In genomic region chr6:63442870-63443269, GRCh38 we compare ENCODE assay signal across 27 cellular contexts.
"Had no signal": no experiment of that assay in that cellular context is flagged by ENCODE, and none has a peak within 500 bp of the region (broad histone marks: within the 10 kb centered on the region; RNA-seq: fewer than 3 reads in every experiment).

No MANE protein-coding gene starts in this region.

- DNase-seq: activated CD4-positive, alpha-beta memory T cell treated with anti-CD3 and anti-CD28 coated beads for 36 hours; activated CD4-positive, alpha-beta T cell treated with anti-CD3 and anti-CD28 coated beads for 36 hours; activated CD4-positive, alpha-beta T cell treated with anti-CD3 and anti-CD28 coated beads, Interleukin-2, amount 10 ng/mL, durations not matched to agents 24 days and 14 days; activated CD4-positive, CD25-positive, alpha-beta regulatory T cell; activated CD4-positive, CD25-positive, alpha-beta regulatory T cell treated with anti-CD3 and anti-CD28 coated beads, Interleukin-2, amount 50 U/mL, for 72 hours; activated CD8-positive, alpha-beta memory T cell treated with anti-CD3 and anti-CD28 coated beads, Interleukin-2, amount 50 U/mL, for 48 hours; activated gamma-delta T cell; activated naive CD4-positive, alpha-beta T cell; activated naive CD4-positive, alpha-beta T cell treated with anti-CD3 and anti-CD28 coated beads, Interleukin-2, amount 10 ng/mL, durations not matched to agents 7 days and 5 days; activated naive CD8-positive, alpha-beta T cell treated with anti-CD3 and anti-CD28 coated beads, Interleukin-2, amount 10 ng/mL, durations not matched to agents 7 days and 5 days; activated T-cell treated with anti-CD3 and anti-CD28 coated beads for 4 hours; activated T-cell treated with anti-CD3 and anti-CD28 coated beads, Interleukin-2, amount 50 U/mL, for 24 hours; cerebellar nuclear complex; colonic mucosa; effector CD8-positive, alpha-beta T cell; esophagus squamous epithelium; foreskin melanocyte had no signal

- FAIRE-seq: endometrium, endothelial cell of umbilical vein had no signal

- H3K4me1 Mint-ChIP-seq: activated CD4-positive, alpha-beta T cell treated with anti-CD3 and anti-CD28 coated beads for 36 hours; brain had no signal

- H3K36me3 ChIP-seq: ascending aorta, breast epithelium, cardiac muscle cell, colonic mucosa, esophagus squamous epithelium, gastroesophageal sphincter had no signal

- H3K27ac Mint-ChIP-seq: activated CD4-positive, alpha-beta memory T cell treated with anti-CD3 and anti-CD28 coated beads for 36 hours; activated CD4-positive, alpha-beta T cell treated with anti-CD3 and anti-CD28 coated beads for 36 hours; activated CD4-positive, alpha-beta T cell treated with anti-CD3 and anti-CD28 coated beads, Interleukin-2, amount 10 ng/mL, durations not matched to agents 24 days and 14 days; activated naive CD4-positive, alpha-beta T cell treated with anti-CD3 and anti-CD28 coated beads, Interleukin-2, amount 10 ng/mL, durations not matched to agents 7 days and 5 days; activated naive CD4-positive, alpha-beta T cell treated with anti-CD3 and anti-CD28 coated beads, Interleukin-2, amount 50 U/mL, for 72 hours; activated naive CD8-positive, alpha-beta T cell treated with anti-CD3 and anti-CD28 coated beads, Interleukin-2, amount 10 ng/mL, durations not matched to agents 7 days and 5 days; activated T-cell treated with anti-CD3 and anti-CD28 coated beads, Interleukin-2, amount 50 U/mL, for 24 hours; activated T-cell treated with anti-CD3 and anti-CD28 coated beads, Interleukin-2, amount 50 U/mL, for 72 hours; brain had no signal

- ATAC-seq: activated CD4-positive, alpha-beta T cell treated with anti-CD3 and anti-CD28 coated beads for 36 hours; activated naive CD4-positive, alpha-beta T cell treated with anti-CD3 and anti-CD28 coated beads, Interleukin-2, amount 50 U/mL, for 72 hours; activated T-cell treated with anti-CD3 and anti-CD28 coated beads, Interleukin-2, amount 50 U/mL, for 72 hours; gastroesophageal sphincter had no signal

- H3K9me3 ChIP-seq: ascending aorta, colonic mucosa, esophagus squamous epithelium, gastroesophageal sphincter had no signal

- H3K4me3 ChIP-seq: ascending aorta, breast epithelium, cardiac muscle cell, colonic mucosa, esophagus squamous epithelium, gastroesophageal sphincter had no signal

- H3K27me3 Mint-ChIP-seq: activated CD4-positive, alpha-beta memory T cell treated with anti-CD3 and anti-CD28 coated beads for 36 hours; activated CD4-positive, alpha-beta T cell treated with anti-CD3 and anti-CD28 coated beads for 36 hours; activated CD4-positive, alpha-beta T cell treated with anti-CD3 and anti-CD28 coated beads, Interleukin-2, amount 10 ng/mL, durations not matched to agents 24 days and 14 days; activated naive CD4-positive, alpha-beta T cell treated with anti-CD3 and anti-CD28 coated beads, Interleukin-2, amount 10 ng/mL, durations not matched to agents 7 days and 5 days; activated naive CD8-positive, alpha-beta T cell treated with anti-CD3 and anti-CD28 coated beads, Interleukin-2, amount 10 ng/mL, durations not matched to agents 7 days and 5 days; activated T-cell treated with anti-CD3 and anti-CD28 coated beads, Interleukin-2, amount 50 U/mL, for 24 hours had no signal

- H3K27ac ChIP-seq: ascending aorta, breast epithelium, cardiac muscle cell, colonic mucosa, epithelial cell of prostate, esophagus squamous epithelium, gastroesophageal sphincter had no signal

- H3K4me3 Mint-ChIP-seq: activated CD4-positive, alpha-beta T cell treated with anti-CD3 and anti-CD28 coated beads for 36 hours; activated CD4-positive, alpha-beta T cell treated with anti-CD3 and anti-CD28 coated beads, Interleukin-2, amount 10 ng/mL, durations not matched to agents 24 days and 14 days; activated naive CD4-positive, alpha-beta T cell treated with anti-CD3 and anti-CD28 coated beads, Interleukin-2, amount 10 ng/mL, durations not matched to agents 7 days and 5 days; activated naive CD8-positive, alpha-beta T cell treated with anti-CD3 and anti-CD28 coated beads, Interleukin-2, amount 10 ng/mL, durations not matched to agents 7 days and 5 days; brain had no signal

- H3K4me1 ChIP-seq: ascending aorta, breast epithelium, esophagus squamous epithelium had no signal

- H3K9me3 Mint-ChIP-seq: activated CD4-positive, alpha-beta memory T cell treated with anti-CD3 and anti-CD28 coated beads for 36 hours; activated naive CD4-positive, alpha-beta T cell treated with anti-CD3 and anti-CD28 coated beads, Interleukin-2, amount 10 ng/mL, durations not matched to agents 7 days and 5 days; activated T-cell treated with anti-CD3 and anti-CD28 coated beads, Interleukin-2, amount 50 U/mL, for 24 hours had no signal

- H3K27me3 ChIP-seq: ascending aorta, breast epithelium, cardiac muscle cell, colonic mucosa, esophagus squamous epithelium, gastroesophageal sphincter had no signal

- H3K36me3 Mint-ChIP-seq: activated CD4-positive, alpha-beta memory T cell treated with anti-CD3 and anti-CD28 coated beads for 36 hours; activated naive CD4-positive, alpha-beta T cell treated with anti-CD3 and anti-CD28 coated beads, Interleukin-2, amount 10 ng/mL, durations not matched to agents 7 days and 5 days; activated naive CD4-positive, alpha-beta T cell treated with anti-CD3 and anti-CD28 coated beads, Interleukin-2, amount 50 U/mL, for 72 hours; brain had no signal
